1 cellular context compared by ENCODE assay signal in the genomic region with DNA sequence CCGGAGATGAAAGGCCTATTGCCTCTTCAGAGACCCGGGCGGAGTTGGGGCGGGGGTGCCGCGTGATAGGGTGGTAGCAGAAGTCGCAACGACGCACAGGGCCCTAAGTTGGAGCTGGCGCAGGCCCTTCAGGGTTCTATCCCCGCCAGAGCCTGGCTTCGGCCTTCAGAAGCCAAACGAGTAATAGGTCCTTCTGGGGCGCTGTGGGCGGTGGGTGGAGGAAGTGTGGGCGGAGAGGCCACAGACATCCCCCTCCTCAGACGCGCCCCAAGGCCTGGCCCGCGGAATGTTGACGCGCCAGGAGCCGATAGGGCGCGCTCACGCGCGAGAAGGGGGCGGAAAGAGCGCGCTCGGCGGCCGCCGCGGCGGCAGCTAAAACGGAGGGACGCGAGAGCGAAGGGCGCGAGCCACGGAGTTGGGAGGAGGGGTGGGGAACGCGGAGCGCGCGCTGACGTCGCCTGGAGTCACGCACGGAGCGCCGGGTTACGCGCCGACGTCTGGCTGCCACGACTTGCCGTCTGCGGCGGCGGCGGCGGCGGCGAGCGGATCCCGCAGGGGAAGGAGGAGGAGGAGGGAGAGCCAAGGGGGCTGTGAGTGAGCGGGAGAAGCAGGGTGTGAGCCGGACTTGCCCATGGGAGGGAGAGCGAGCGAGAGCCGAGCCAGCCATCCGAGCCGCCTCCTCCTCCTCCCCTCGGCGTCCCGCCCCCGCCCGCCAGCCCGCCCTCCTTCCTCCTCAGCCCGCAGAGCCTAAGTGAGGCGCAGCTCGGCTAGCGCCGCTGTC.
A peak's percentile ranks its signal among the peaks of the same experiment; 100 is the strongest.
TF ChIP-seq lines count a peak whose summit lies in the region.

No MANE protein-coding gene starts in this region.

TF ChIP-seq in K562, 482 proteins besides CTCF, POLR2A, EP300 and RAD21 (continued from another document and continues in another):
- TF ChIP-seq TFE3 (CRISPR knock-in tag; IDR thresholded peaks at IDR 0.05) (no peak; the same call in 1 of the 2 replicates), GTF2E2 (tag; IDR thresholded peaks at IDR 0.05) (peak; percentile 66; the same call in 1 of the 2 replicates), RNF2 (IDR thresholded peaks at IDR 0.05) (0 out of 2 replicates have a peak, but pooled peaks have one; percentile 13), NR4A1 (CRISPR knock-in tag; IDR thresholded peaks at IDR 0.05) (peak; percentile 58; the same call in 1 of the 2 replicates), NR4A1 (tag; IDR thresholded peaks at IDR 0.05) (no peak), TBP (optimal IDR thresholded peaks at IDR 0.05; ENCODE audit: low read depth, low read length) (peak; percentile 60), SMARCA5 (IDR thresholded peaks at IDR 0.05) (no peak), HDAC8 (tag; IDR thresholded peaks at IDR 0.05) (peak; percentile 74; the same call in 1 of the 2 replicates), ZBTB2 (IDR thresholded peaks at IDR 0.05) (peak; percentile 90), TFAP4 (CRISPR knock-in tag; IDR thresholded peaks at IDR 0.05; ENCODE audit: borderline replicate concordance) (peak; percentile 78), ATF4 (CRISPR knock-in tag; IDR thresholded peaks at IDR 0.05) (0 out of 2 replicates have a peak, but pooled peaks have one; percentile 23), E2F3 (CRISPR knock-in tag; IDR thresholded peaks at IDR 0.05) (peak; percentile 11; the same call in 1 of the 2 replicates), PTBP1 (IDR thresholded peaks at IDR 0.05; ENCODE audit: low read depth, low read length) (no peak), SMC3 (conservative IDR thresholded peaks at IDR 0.05; ENCODE audit: insufficient read depth, low read depth, low read length) (no peak), GATAD2A (IDR thresholded peaks at IDR 0.05) (0 out of 2 replicates have a peak, but pooled peaks have one; percentile 18), TBL1XR1 (IDR thresholded peaks at IDR 0.05; ENCODE audit: low read length in 2 of 2) (no peak), CHCHD3 (CRISPR knock-in tag; IDR thresholded peaks at IDR 0.05) (no peak), EP400 (IDR thresholded peaks at IDR 0.05) (peak; percentile 80), HNRNPK (IDR thresholded peaks at IDR 0.05; ENCODE audit: low read depth, low read length, poor library complexity, severe bottlenecking) (peak; percentile 85), ESRRA (IDR thresholded peaks at IDR 0.05; ENCODE audit: borderline replicate concordance, low read depth) (peak; percentile 13; the same call in 1 of the 2 replicates), STAT5A (IDR thresholded peaks at IDR 0.05; ENCODE audit: borderline replicate concordance, low read length) (no peak), TAF7 (tag; IDR thresholded peaks at IDR 0.05) (peak; percentile 27; the same call in 1 of the 2 replicates), ARID1B (IDR thresholded peaks at IDR 0.05) (0 out of 2 replicates have a peak, but pooled peaks have one; percentile 36), POLR2AphosphoS5 (IDR thresholded peaks at IDR 0.05; ENCODE audit: control insufficient read depth, insufficient read depth, low read depth, low read length) (peak; percentile 63; the same call in 1 of the 2 replicates), ATF6 (CRISPR knock-in tag; IDR thresholded peaks at IDR 0.05) (peak; percentile 94; the same call in 1 of the 2 replicates), SRF (CRISPR knock-in tag; IDR thresholded peaks at IDR 0.05) (peak in 1 of 2 experiments; percentile 10; a peak in 2 of 4 replicates), YY1 (IDR thresholded peaks at IDR 0.05; ENCODE audit: borderline replicate concordance in 1 of 3, control insufficient read depth in 1 of 3, extremely low read depth in 1 of 3, insufficient read depth in 3 of 3, insufficient read length in 1 of 3, insufficient replicate concordance in 2 of 3, low read depth in 1 of 3, low read length in 2 of 3) (peak in 1 of 3 experiments; percentile 26), ZNF589 (CRISPR knock-in tag; IDR thresholded peaks at IDR 0.05; ENCODE audit: low read depth) (peak; percentile 33; the same call in 1 of the 2 replicates), HINFP (tag; conservative IDR thresholded peaks at IDR 0.05; ENCODE audit: low read depth) (no peak), TEAD1 (CRISPR knock-in tag; IDR thresholded peaks at IDR 0.05) (peak; percentile 40 to 98; a peak in 3 of 4 replicates)
- TF ChIP-seq, protein P1, sequence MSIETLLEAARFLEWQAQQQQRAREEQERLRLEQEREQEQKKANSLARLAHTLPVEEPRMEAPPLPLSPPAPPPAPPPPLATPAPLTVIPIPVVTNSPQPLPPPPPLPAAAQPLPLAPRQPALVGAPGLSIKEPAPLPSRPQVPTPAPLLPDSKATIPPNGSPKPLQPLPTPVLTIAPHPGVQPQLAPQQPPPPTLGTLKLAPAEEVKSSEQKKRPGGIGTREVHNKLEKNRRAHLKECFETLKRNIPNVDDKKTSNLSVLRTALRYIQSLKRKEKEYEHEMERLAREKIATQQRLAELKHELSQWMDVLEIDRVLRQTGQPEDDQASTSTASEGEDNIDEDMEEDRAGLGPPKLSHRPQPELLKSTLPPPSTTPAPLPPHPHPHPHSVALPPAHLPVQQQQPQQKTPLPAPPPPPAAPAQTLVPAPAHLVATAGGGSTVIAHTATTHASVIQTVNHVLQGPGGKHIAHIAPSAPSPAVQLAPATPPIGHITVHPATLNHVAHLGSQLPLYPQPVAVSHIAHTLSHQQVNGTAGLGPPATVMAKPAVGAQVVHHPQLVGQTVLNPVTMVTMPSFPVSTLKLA (conservative IDR thresholded peaks at IDR 0.05): peak; percentile 12 to 70; a peak in 2 of 4 replicates
- TF ChIP-seq, protein P2, sequence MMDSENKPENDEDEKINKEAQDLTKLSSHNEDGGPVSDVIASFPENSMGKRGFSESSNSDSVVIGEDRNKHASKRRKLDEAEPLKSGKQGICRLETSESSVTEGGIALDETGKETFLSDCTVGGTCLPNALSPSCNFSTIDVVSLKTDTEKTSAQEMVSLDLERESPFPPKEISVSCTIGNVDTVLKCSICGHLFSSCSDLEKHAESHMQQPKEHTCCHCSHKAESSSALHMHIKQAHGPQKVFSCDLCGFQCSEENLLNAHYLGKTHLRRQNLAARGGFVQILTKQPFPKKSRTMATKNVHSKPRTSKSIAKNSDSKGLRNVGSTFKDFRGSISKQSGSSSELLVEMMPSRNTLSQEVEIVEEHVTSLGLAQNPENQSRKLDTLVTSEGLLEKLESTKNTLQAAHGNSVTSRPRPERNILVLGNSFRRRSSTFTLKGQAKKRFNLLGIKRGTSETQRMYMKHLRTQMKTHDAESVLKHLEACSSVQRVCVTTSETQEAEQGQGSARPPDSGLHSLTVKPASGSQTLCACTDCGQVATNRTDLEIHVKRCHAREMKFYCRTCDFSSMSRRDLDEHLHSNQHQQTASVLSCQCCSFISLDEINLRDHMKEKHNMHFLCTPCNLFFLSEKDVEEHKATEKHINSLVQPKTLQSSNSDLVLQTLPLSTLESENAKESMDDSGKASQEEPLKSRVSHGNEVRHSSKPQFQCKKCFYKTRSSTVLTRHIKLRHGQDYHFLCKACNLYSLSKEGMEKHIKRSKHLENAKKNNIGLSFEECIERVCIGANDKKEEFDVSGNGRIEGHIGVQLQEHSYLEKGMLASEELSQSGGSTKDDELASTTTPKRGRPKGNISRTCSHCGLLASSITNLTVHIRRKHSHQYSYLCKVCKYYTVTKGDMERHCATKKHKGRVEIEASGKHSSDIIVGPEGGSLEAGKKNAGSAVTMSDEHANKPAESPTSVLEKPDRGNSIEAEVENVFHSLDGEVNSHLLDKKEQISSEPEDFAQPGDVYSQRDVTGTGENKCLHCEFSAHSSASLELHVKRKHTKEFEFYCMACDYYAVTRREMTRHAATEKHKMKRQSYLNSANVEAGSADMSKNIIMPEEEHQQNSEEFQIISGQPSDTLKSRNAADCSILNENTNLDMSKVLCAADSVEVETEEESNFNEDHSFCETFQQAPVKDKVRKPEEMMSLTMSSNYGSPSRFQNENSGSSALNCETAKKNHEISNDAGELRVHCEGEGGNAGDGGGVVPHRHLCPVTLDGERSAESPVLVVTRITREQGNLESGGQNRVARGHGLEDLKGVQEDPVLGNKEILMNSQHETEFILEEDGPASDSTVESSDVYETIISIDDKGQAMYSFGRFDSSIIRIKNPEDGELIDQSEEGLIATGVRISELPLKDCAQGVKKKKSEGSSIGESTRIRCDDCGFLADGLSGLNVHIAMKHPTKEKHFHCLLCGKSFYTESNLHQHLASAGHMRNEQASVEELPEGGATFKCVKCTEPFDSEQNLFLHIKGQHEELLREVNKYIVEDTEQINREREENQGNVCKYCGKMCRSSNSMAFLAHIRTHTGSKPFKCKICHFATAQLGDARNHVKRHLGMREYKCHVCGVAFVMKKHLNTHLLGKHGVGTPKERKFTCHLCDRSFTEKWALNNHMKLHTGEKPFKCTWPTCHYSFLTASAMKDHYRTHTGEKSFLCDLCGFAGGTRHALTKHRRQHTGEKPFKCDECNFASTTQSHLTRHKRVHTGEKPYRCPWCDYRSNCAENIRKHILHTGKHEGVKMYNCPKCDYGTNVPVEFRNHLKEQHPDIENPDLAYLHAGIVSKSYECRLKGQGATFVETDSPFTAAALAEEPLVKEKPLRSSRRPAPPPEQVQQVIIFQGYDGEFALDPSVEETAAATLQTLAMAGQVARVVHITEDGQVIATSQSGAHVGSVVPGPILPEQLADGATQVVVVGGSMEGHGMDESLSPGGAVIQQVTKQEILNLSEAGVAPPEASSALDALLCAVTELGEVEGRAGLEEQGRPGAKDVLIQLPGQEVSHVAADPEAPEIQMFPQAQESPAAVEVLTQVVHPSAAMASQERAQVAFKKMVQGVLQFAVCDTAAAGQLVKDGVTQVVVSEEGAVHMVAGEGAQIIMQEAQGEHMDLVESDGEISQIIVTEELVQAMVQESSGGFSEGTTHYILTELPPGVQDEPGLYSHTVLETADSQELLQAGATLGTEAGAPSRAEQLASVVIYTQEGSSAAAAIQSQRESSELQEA (IDR thresholded peaks at IDR 0.05; ENCODE audit: low read depth): peak; percentile 11; the same call in 1 of the 2 replicates
- TF ChIP-seq, protein P3, sequence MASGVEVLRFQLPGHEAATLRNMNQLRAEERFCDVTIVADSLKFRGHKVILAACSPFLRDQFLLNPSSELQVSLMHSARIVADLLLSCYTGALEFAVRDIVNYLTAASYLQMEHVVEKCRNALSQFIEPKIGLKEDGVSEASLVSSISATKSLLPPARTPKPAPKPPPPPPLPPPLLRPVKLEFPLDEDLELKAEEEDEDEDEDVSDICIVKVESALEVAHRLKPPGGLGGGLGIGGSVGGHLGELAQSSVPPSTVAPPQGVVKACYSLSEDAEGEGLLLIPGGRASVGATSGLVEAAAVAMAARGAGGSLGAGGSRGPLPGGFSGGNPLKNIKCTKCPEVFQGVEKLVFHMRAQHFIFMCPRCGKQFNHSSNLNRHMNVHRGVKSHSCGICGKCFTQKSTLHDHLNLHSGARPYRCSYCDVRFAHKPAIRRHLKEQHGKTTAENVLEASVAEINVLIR (CRISPR knock-in tag; IDR thresholded peaks at IDR 0.05): peak; percentile 62; the same call in 1 of the 2 replicates
